Comparison of ENCODE assay signal across 23 cellular contexts in genomic region chr22:41905411-41906202, GRCh38. TPM values are rescaled to one million over a fixed set of nuclear protein-coding genes. Genes with fewer than 3 reads are reported as not detected.
A peak's percentile ranks its signal among the peaks of the same experiment; 100 is the strongest.
DNase-seq lines count a peak whose midpoint lies in the region; ATAC-seq, FAIRE-seq and TF ChIP-seq lines count a peak whose summit lies in the region.
"Had no signal": no experiment of that assay in that cellular context is flagged by ENCODE, and none has a peak within 500 bp of the region (broad histone marks: within the 10 kb centered on the region; RNA-seq: fewer than 3 reads in every experiment).

No MANE protein-coding gene starts in this region.

- TF ChIP-seq CTCF in natural killer cell (IDR thresholded peaks at IDR 0.05) (no peak), H9 (conservative IDR thresholded peaks at IDR 0.05) (no peak), HepG2 (CRISPR knock-in tag; IDR thresholded peaks at IDR 0.05) (no peak)

- no peak overlapping the region for H3K14ac ChIP-seq in H9 (ENCODE audit: insufficient read depth, low read length)

- no peak overlapping the region for H2BK20ac ChIP-seq in H9 (ENCODE audit: low read depth, low read length, poor library complexity, severe bottlenecking)

- WGBS in H9 (ENCODE audit: extremely low coverage, insufficient read length, low lambda C conversion rate): no CpG with 5 or more reads among the region's 23 CpGs
- WGBS in HepG2 (ENCODE audit: low lambda C conversion rate): 98% methylated on average over 16 of the region's 23 CpGs

- H3K4me1 ChIP-seq in H9 (ENCODE audit: insufficient read depth, low read length) (no peaks in the 10 kb centered on the region), HepG2 (ENCODE audit: insufficient read depth, low read length) (peaks cover 5% of the 10 kb centered on the region; the same call in 1 of the 2 replicates)
- H3K4me1 ChIP-seq: Caco-2 had no signal

- no peak overlapping the region for H3K27ac Mint-ChIP-seq in natural killer cell treated with Interleukin-12 subunit alpha and Interleukin-12 subunit beta and Interleukin-15 and Interleukin-18, amount 100 ng/mL, for 72 hours
- H3K27ac Mint-ChIP-seq in natural killer cell: peak overlapping the region in 1 of 2 donors; percentile 42
- peak overlapping the region in 1 of 3 experiments; percentile 70; a peak in 1 of 7 replicates for H3K27ac Mint-ChIP-seq in H9
- H3K27ac Mint-ChIP-seq: GM23338, mesothelial cell of epicardium had no signal

- intact Hi-C loops in natural killer cell (cut with micrococcal nuclease) (no loop called here), HepG2 (cut with micrococcal nuclease; ENCODE audit: unreplicated experiment) (no loop called here)

- H3K56ac ChIP-seq in H9 (ENCODE audit: insufficient read length, low read depth, low read length): no peak overlapping the region

- no peak overlapping the region for H3T11ph ChIP-seq in H9 (ENCODE audit: low read length)

- no peak overlapping the region for H4K8ac ChIP-seq in H9 (replicated peaks; ENCODE audit: insufficient read length, low read depth, low read length)

- H4K5ac ChIP-seq in H9 (ENCODE audit: insufficient read length, low read depth, low read length): no peak overlapping the region

- no peaks in the 10 kb centered on the region for H3K79me1 ChIP-seq in H9 (ENCODE audit: insufficient read depth, low read depth, low read length, poor library complexity, severe bottlenecking)

- H3K4ac ChIP-seq in H9 (ENCODE audit: low read depth, low read length): no peak overlapping the region

- no peak overlapping the region for H2BK12ac ChIP-seq in H9 (ENCODE audit: insufficient read length, low read depth, low read length)

- H2AK5ac ChIP-seq in H9 (ENCODE audit: insufficient read length, low read length): no peak overlapping the region

- H3K36me3 Mint-ChIP-seq in natural killer cell treated with Interleukin-12 subunit alpha and Interleukin-12 subunit beta and Interleukin-15 and Interleukin-18, amount 100 ng/mL, for 72 hours: no peaks in the 10 kb centered on the region
- no peaks in the 10 kb centered on the region for H3K36me3 Mint-ChIP-seq in natural killer cell
- peaks cover 19 to 55% (median 41%) of the 10 kb centered on the region in 3 experiments; a peak in 6 of 7 replicates for H3K36me3 Mint-ChIP-seq in H9 (ENCODE audit: insufficient read depth in 1 of 3, low read depth in 3 of 3)

- no peak overlapping the region for H3K18ac ChIP-seq in H9 (ENCODE audit: insufficient read length, low read depth, low read length)

- H2BK15ac ChIP-seq in H9 (ENCODE audit: low read depth, low read length): no peak overlapping the region

- no peak overlapping the region for H3K4me3 Mint-ChIP-seq in natural killer cell treated with Interleukin-12 subunit alpha and Interleukin-12 subunit beta and Interleukin-15 and Interleukin-18, amount 100 ng/mL, for 72 hours
- H3K4me3 Mint-ChIP-seq in natural killer cell (no peak overlapping the region), H9 (no peak overlapping the region)
- H3K4me3 Mint-ChIP-seq: activated T-cell treated with anti-CD3 and anti-CD28 coated beads, Interleukin-2, amount 50 U/mL, for 4 hours; GM23338; mesothelial cell of epicardium had no signal

- H3K4me3 ChIP-seq in HepG2 (replicated peaks in 1 of 3; ENCODE audit: insufficient read depth in 1 of 3, low read depth in 2 of 3, low read length in 3 of 3): no peak overlapping the region
- H3K4me3 ChIP-seq: adrenal gland, GM23338, psoas muscle, tibial nerve had no signal

- no peak for TF ChIP-seq EP300 in HepG2 (IDR thresholded peaks at IDR 0.05; ENCODE audit: low read depth in 2 of 2, low read length in 2 of 2)
- TF ChIP-seq EP300 in HepG2 (CRISPR knock-in tag; IDR thresholded peaks at IDR 0.05; ENCODE audit: borderline replicate concordance): no peak

- no peak overlapping the region for H4K91ac ChIP-seq in H9 (ENCODE audit: insufficient read length, low read depth, low read length)

- no peaks in the 10 kb centered on the region for H3K9me3 Mint-ChIP-seq in natural killer cell treated with Interleukin-12 subunit alpha and Interleukin-12 subunit beta and Interleukin-15 and Interleukin-18, amount 100 ng/mL, for 72 hours
- no peaks in the 10 kb centered on the region for H3K9me3 Mint-ChIP-seq in natural killer cell
- no peaks in the 10 kb centered on the region for H3K9me3 Mint-ChIP-seq in H9
- H3K9me3 Mint-ChIP-seq: activated T-cell treated with anti-CD3 and anti-CD28 coated beads, Interleukin-2, amount 50 U/mL, for 4 hours; GM23338; mesothelial cell of epicardium had no signal

- H3K27me3 ChIP-seq in H9 (ENCODE audit: insufficient read depth, low read length): peaks cover 3% of the 10 kb centered on the region; the same call in 1 of the 2 replicates
- peaks cover 2 to 12% of the 10 kb centered on the region in 2 experiments; a peak in 3 of 5 replicates for H3K27me3 ChIP-seq in HepG2 (ENCODE audit: control insufficient read depth in 1 of 2, insufficient read depth in 2 of 2, low read length in 2 of 2)
- H3K27me3 ChIP-seq: adrenal gland had no signal

- H3K79me2 ChIP-seq in H9 (ENCODE audit: insufficient read depth, low read length) (no peaks in the 10 kb centered on the region), HepG2 (ENCODE audit: insufficient read depth, low read length) (no peaks in the 10 kb centered on the region)

- H3K4me2 ChIP-seq in H9 (ENCODE audit: insufficient read depth, insufficient read length, low read length) (no peak overlapping the region), HepG2 (ENCODE audit: low read depth, low read length) (no peak overlapping the region)
- H3K4me2 ChIP-seq: GM23338 had no signal

- peaks cover 18 to 45% of the 10 kb centered on the region in 2 experiments for H3K36me3 ChIP-seq in HepG2 (replicated peaks in 1 of 2; ENCODE audit: control insufficient read depth in 1 of 2, insufficient read depth in 2 of 2, low read length in 2 of 2)

- no peak for TF ChIP-seq RAD21 in HepG2 (CRISPR knock-in tag; IDR thresholded peaks at IDR 0.05)

- no peak for ATAC-seq in natural killer cell treated with Interleukin-12 subunit alpha and Interleukin-12 subunit beta and Interleukin-15 and Interleukin-18, amount 100 ng/mL, for 72 hours
- ATAC-seq in natural killer cell (no peak), HepG2 (no peak), HG03442 (IDR thresholded peaks at IDR 0.05; ENCODE audit: unreplicated experiment) (no peak), HG03354 (IDR thresholded peaks at IDR 0.05; ENCODE audit: poor library complexity, severe bottlenecking, unreplicated experiment) (no peak)
- ATAC-seq: activated T-cell treated with anti-CD3 and anti-CD28 coated beads, Interleukin-2, amount 50 U/mL, for 4 hours; GM23338; left lobe of liver; psoas muscle; stimulated activated naive CD8-positive, alpha-beta T cell treated with anti-CD3 and anti-CD28 coated beads, Interleukin-15, Interleukin-2, amounts not matched to agents 100 U/mL and 50 U/mL, for 24 hours had no signal

- no peak overlapping the region for H2BK120ac ChIP-seq in H9 (ENCODE audit: low read depth, low read length, poor library complexity, severe bottlenecking)

- BruUV-seq in HepG2 (replicated peaks; lab: Mats Ljungman, UMichigan): no TSS peak

- no peak overlapping the region for H3K23ac ChIP-seq in H9 (ENCODE audit: insufficient read length, low read depth, low read length)

- no peak overlapping the region for H2BK5ac ChIP-seq in H9 (ENCODE audit: insufficient read length, low read length)

- H3K23me2 ChIP-seq in H9 (ENCODE audit: insufficient read length, low read depth, low read length, poor library complexity, severe bottlenecking): no peaks in the 10 kb centered on the region

- peak; percentile 50 for DNase-seq in natural killer cell treated with Interleukin-12 subunit alpha and Interleukin-12 subunit beta and Interleukin-15 and Interleukin-18, amount 100 ng/mL, for 72 hours (ENCODE audit: low spot score)
- no peak for DNase-seq in natural killer cell
- peak; percentile 26 for DNase-seq in H9
- DNase-seq in HepG2 (ENCODE audit: low spot score): no peak
- no peak for DNase-seq in stimulated activated naive CD4-positive, alpha-beta T cell treated with Interleukin-2 at 50 U/mL for 16 hours (lab: John Stamatoyannopoulos, UW)
- DNase-seq: activated CD4-positive, alpha-beta T cell treated with anti-CD3 and anti-CD28 coated beads, Interleukin-2, amount 50 U/mL, for 4 hours; activated T-cell treated with anti-CD3 and anti-CD28 coated beads, Interleukin-2, amount 50 U/mL, for 4 hours; AML-193; Caco-2; cortex of kidney; NCI-H748 treated with DMSO at 0.1 percent for 48 hours; stimulated activated CD4-positive, alpha-beta T cell treated with anti-CD3 and anti-CD28 coated beads, Interleukin-2, amount 100 ng/mL, for 24 hours; stimulated activated naive CD8-positive, alpha-beta T cell treated with anti-CD3 and anti-CD28 coated beads, Interleukin-15, Interleukin-2, amounts not matched to agents 100 U/mL and 50 U/mL, for 24 hours had no signal

- no peaks in the 10 kb centered on the region for H3K27me3 Mint-ChIP-seq in natural killer cell treated with Interleukin-12 subunit alpha and Interleukin-12 subunit beta and Interleukin-15 and Interleukin-18, amount 100 ng/mL, for 72 hours
- H3K27me3 Mint-ChIP-seq in natural killer cell (ENCODE audit: low read depth in 2 of 2) (peaks cover 0 to 3% of the 10 kb centered on the region in 2 donors), H9 (ENCODE audit: low read depth) (peaks cover 20% of the 10 kb centered on the region)

- H3K27ac ChIP-seq in H9 (ENCODE audit: insufficient read length, low read depth, low read length) (no peak overlapping the region), HepG2 (ENCODE audit: extremely low read length, insufficient read depth, low read length) (no peak overlapping the region)
- H3K27ac ChIP-seq: psoas muscle, tibial nerve had no signal

- in situ Hi-C loops in HepG2 (cut with HindIII; ENCODE audit: extremely low pct_ligation_motif_present, low pct_unique_long_range_greater_than_20kb): no loop called here

- FAIRE-seq in HepG2 (lab: Jason Lieb, UNC): no peak
- FAIRE-seq: endothelial cell of umbilical vein had no signal

- H3K9me3 ChIP-seq in H9 (ENCODE audit: control insufficient read depth, low read depth, low read length) (no peaks in the 10 kb centered on the region), HepG2 (ENCODE audit: low read length) (no peaks in the 10 kb centered on the region)
- H3K9me3 ChIP-seq: adrenal gland, Caco-2, psoas muscle, tibial nerve had no signal

- H2AFZ ChIP-seq in H9 (ENCODE audit: low read length) (no peak overlapping the region), HepG2 (ENCODE audit: low read length) (no peak overlapping the region)
- H2AFZ ChIP-seq: GM23338 had no signal

- POLR2A ChIA-PET in HepG2 (lab: Yijun Ruan, JAX): no interaction called here

- peaks cover 5 to 18% of the 10 kb centered on the region in 2 donors for H3K4me1 Mint-ChIP-seq in natural killer cell treated with Interleukin-12 subunit alpha and Interleukin-12 subunit beta and Interleukin-15 and Interleukin-18, amount 100 ng/mL, for 72 hours (ENCODE audit: low read depth in 2 of 2)
- H3K4me1 Mint-ChIP-seq in natural killer cell: peaks cover 12 to 25% of the 10 kb centered on the region in 2 donors
- H3K4me1 Mint-ChIP-seq in H9: peaks cover 9 to 12% of the 10 kb centered on the region in 2 experiments
- H3K4me1 Mint-ChIP-seq: mesothelial cell of epicardium had no signal

- H4K20me1 ChIP-seq in H9 (ENCODE audit: control insufficient read depth, insufficient read depth, insufficient read length): no peaks in the 10 kb centered on the region
- peaks cover 31% of the 10 kb centered on the region for H4K20me1 ChIP-seq in HepG2 (ENCODE audit: insufficient read depth, low read length)

- CTCF ChIA-PET in HepG2 (lab: Yijun Ruan, JAX; ENCODE audit: low intra/inter-chr PET ratio, low total read pairs): no interaction called here

- TF ChIP-seq POLR2A in HepG2 (IDR thresholded peaks at IDR 0.05; ENCODE audit: insufficient read depth in 1 of 2, low read depth in 2 of 2, low read length in 2 of 2): no peak

- H3K9ac ChIP-seq in H9 (ENCODE audit: extremely low read depth, insufficient read length, low read length) (no peak overlapping the region), HepG2 (ENCODE audit: insufficient read depth, low read depth, low read length) (no peak overlapping the region)

RNA-seq across cellular contexts. Expression of gene SHISA8, which starts 9.3 kb away (rescaled TPM):
- not detected for total RNA-seq in natural killer cell treated with Interleukin-12 subunit alpha and Interleukin-12 subunit beta and Interleukin-15 and Interleukin-18, amount 100 ng/mL, for 72 hours
- total RNA-seq in natural killer cell (under 1 TPM in 1 of 3 donors, not detected in 2; 0.24 TPM), H9 (2021) (0.72 and 1.4 TPM in 2 replicates), HepG2 (2016; rRNA removed; fragmentation: Illumina TruSeq; extraction: Trizol) (not detected in 2 replicates)
- total RNA-seq in HepG2 (2016; cell fraction: cytosol; rRNA removed; fragmentation: Illumina TruSeq; extraction: Trizol; ENCODE audit: low read depth): not detected in 2 replicates
- total RNA-seq in HepG2 (2016; cell fraction: insoluble cytoplasmic fraction; rRNA removed; fragmentation: Illumina TruSeq; extraction: Trizol): not detected in 2 replicates
- total RNA-seq in HepG2 (2016; cell fraction: membrane; rRNA removed; fragmentation: Illumina TruSeq; extraction: Trizol): not detected in 2 replicates
- not detected in 2 replicates for total RNA-seq in HepG2 (2016; cell fraction: nucleus; rRNA removed; fragmentation: Illumina TruSeq; extraction: Trizol)
- not detected in 2 replicates for polyA plus RNA-seq in HepG2 (2011; rRNA removed)
- polyA plus RNA-seq in HepG2 (2011; cell fraction: cytosol; rRNA removed): not detected in 2 replicates
- not detected in 2 replicates for polyA plus RNA-seq in HepG2 (2011; cell fraction: nucleus; rRNA removed)
- polyA plus RNA-seq in HepG2 (2012): not detected in 2 replicates
- not detected in 2 replicates for polyA plus RNA-seq in HepG2 (2016; cell fraction: cytosol; fragmentation: Illumina TruSeq; extraction: Trizol; ENCODE audit: low read depth)
- not detected in 2 replicates for polyA plus RNA-seq in HepG2 (2016; cell fraction: insoluble cytoplasmic fraction; fragmentation: Illumina TruSeq; extraction: Trizol; ENCODE audit: low read depth)
- polyA plus RNA-seq in HepG2 (2016; cell fraction: membrane; fragmentation: Illumina TruSeq; extraction: Trizol; ENCODE audit: low read depth): not detected in 2 replicates
- not detected in 2 replicates for polyA plus RNA-seq in HepG2 (2016; cell fraction: nucleus; fragmentation: Illumina TruSeq; extraction: Trizol; ENCODE audit: insufficient read depth, low read depth)
- polyA minus RNA-seq in HepG2 (2011; rRNA and poly(A)+ RNA removed; ENCODE audit: low replicate concordance): not detected in 2 replicates
- polyA minus RNA-seq in HepG2 (2011; cell fraction: cytosol; rRNA and poly(A)+ RNA removed): not detected in 2 replicates
- not detected in 2 replicates for polyA minus RNA-seq in HepG2 (2011; cell fraction: nucleus; rRNA and poly(A)+ RNA removed)
- total RNA-seq: endothelial cell of umbilical vein; left lobe of liver; mesothelial cell of epicardium; T-helper 2 cell treated with Interferon-gamma antibody and Interleukin-4, amounts not matched to agents 100 ng/mL and 5 ng/mL, for 36 hours had no signal
- polyA plus RNA-seq: endothelial cell of umbilical vein, GM23338, psoas muscle had no signal

RNA-seq across cellular contexts. Expression of gene TNFRSF13C, which starts 21.0 kb away (rescaled TPM):
- 1 to 10 TPM in 1 of 2 donors, under 1 TPM in 1; 0.40 to 3.2 TPM for total RNA-seq in natural killer cell treated with Interleukin-12 subunit alpha and Interleukin-12 subunit beta and Interleukin-15 and Interleukin-18, amount 100 ng/mL, for 72 hours
- total RNA-seq in natural killer cell (1 to 10 TPM; 2.4 to 3.2 (median 2.7) TPM), H9 (2021) (1.6 and 1.9 TPM in 2 replicates), HepG2 (2016; rRNA removed; fragmentation: Illumina TruSeq; extraction: Trizol) (0.11 TPM in 1 of 2 replicates, not detected in the other)
- 0.10 TPM in 1 of 2 replicates, not detected in the other for total RNA-seq in HepG2 (2016; cell fraction: cytosol; rRNA removed; fragmentation: Illumina TruSeq; extraction: Trizol; ENCODE audit: low read depth)
- 0.17 TPM in 1 of 2 replicates, not detected in the other for total RNA-seq in HepG2 (2016; cell fraction: insoluble cytoplasmic fraction; rRNA removed; fragmentation: Illumina TruSeq; extraction: Trizol)
- 0.07 and 0.09 TPM in 2 replicates for total RNA-seq in HepG2 (2016; cell fraction: membrane; rRNA removed; fragmentation: Illumina TruSeq; extraction: Trizol)
- 0.25 and 0.38 TPM in 2 replicates for total RNA-seq in HepG2 (2016; cell fraction: nucleus; rRNA removed; fragmentation: Illumina TruSeq; extraction: Trizol)
- polyA plus RNA-seq in HepG2 (2011; rRNA removed): 0.22 and 0.29 TPM in 2 replicates
- polyA plus RNA-seq in HepG2 (2011; cell fraction: cytosol; rRNA removed): 0.03 and 0.04 TPM in 2 replicates
- 1.2 and 1.7 TPM in 2 replicates for polyA plus RNA-seq in HepG2 (2011; cell fraction: nucleus; rRNA removed)
- polyA plus RNA-seq in HepG2 (2012): 0.16 and 0.31 TPM in 2 replicates
- polyA plus RNA-seq in HepG2 (2016; cell fraction: cytosol; fragmentation: Illumina TruSeq; extraction: Trizol; ENCODE audit: low read depth): not detected in 2 replicates
- polyA plus RNA-seq in HepG2 (2016; cell fraction: insoluble cytoplasmic fraction; fragmentation: Illumina TruSeq; extraction: Trizol; ENCODE audit: low read depth): 0.05 TPM in 1 of 2 replicates, not detected in the other
- 0.05 and 0.06 TPM in 2 replicates for polyA plus RNA-seq in HepG2 (2016; cell fraction: membrane; fragmentation: Illumina TruSeq; extraction: Trizol; ENCODE audit: low read depth)
- polyA plus RNA-seq in HepG2 (2016; cell fraction: nucleus; fragmentation: Illumina TruSeq; extraction: Trizol; ENCODE audit: insufficient read depth, low read depth): 1.1 and 1.2 TPM in 2 replicates
- 0.46 and 1.4 TPM in 2 replicates for polyA minus RNA-seq in HepG2 (2011; rRNA and poly(A)+ RNA removed; ENCODE audit: low replicate concordance)
- polyA minus RNA-seq in HepG2 (2011; cell fraction: cytosol; rRNA and poly(A)+ RNA removed): 0.20 TPM in 1 of 2 replicates, not detected in the other
- polyA minus RNA-seq in HepG2 (2011; cell fraction: nucleus; rRNA and poly(A)+ RNA removed): 0.26 and 0.37 TPM in 2 replicates

RNA-seq across cellular contexts. Expression of gene CENPM, which starts 41.3 kb away (rescaled TPM):
- 100 to 1,000 TPM in 1 of 2 donors, 10 to 100 TPM in 1; 34.7 to 115 TPM for total RNA-seq in natural killer cell treated with Interleukin-12 subunit alpha and Interleukin-12 subunit beta and Interleukin-15 and Interleukin-18, amount 100 ng/mL, for 72 hours
- total RNA-seq in natural killer cell: 1 to 10 TPM; 4.2 to 7.1 (median 6.1) TPM
- 36.5 and 37.2 TPM in 2 replicates for total RNA-seq in H9 (2021)
- 37.3 and 41.8 TPM in 2 replicates for total RNA-seq in HepG2 (2016; rRNA removed; fragmentation: Illumina TruSeq; extraction: Trizol)
- total RNA-seq in HepG2 (2016; cell fraction: cytosol; rRNA removed; fragmentation: Illumina TruSeq; extraction: Trizol; ENCODE audit: low read depth): 13.0 and 13.7 TPM in 2 replicates
- 37.1 and 38.5 TPM in 2 replicates for total RNA-seq in HepG2 (2016; cell fraction: insoluble cytoplasmic fraction; rRNA removed; fragmentation: Illumina TruSeq; extraction: Trizol)
- 17.3 and 25.3 TPM in 2 replicates for total RNA-seq in HepG2 (2016; cell fraction: membrane; rRNA removed; fragmentation: Illumina TruSeq; extraction: Trizol)
- 25.4 and 26.0 TPM in 2 replicates for total RNA-seq in HepG2 (2016; cell fraction: nucleus; rRNA removed; fragmentation: Illumina TruSeq; extraction: Trizol)
- 10.6 and 11.2 TPM in 2 replicates for polyA plus RNA-seq in HepG2 (2011; rRNA removed)
- polyA plus RNA-seq in HepG2 (2011; cell fraction: cytosol; rRNA removed): 6.7 and 15.2 TPM in 2 replicates
- 15.5 and 21.0 TPM in 2 replicates for polyA plus RNA-seq in HepG2 (2011; cell fraction: nucleus; rRNA removed)
- 4.9 and 8.1 TPM in 2 replicates for polyA plus RNA-seq in HepG2 (2012)
- 11.6 and 12.9 TPM in 2 replicates for polyA plus RNA-seq in HepG2 (2016; cell fraction: cytosol; fragmentation: Illumina TruSeq; extraction: Trizol; ENCODE audit: low read depth)
- polyA plus RNA-seq in HepG2 (2016; cell fraction: insoluble cytoplasmic fraction; fragmentation: Illumina TruSeq; extraction: Trizol; ENCODE audit: low read depth): 35.7 and 42.0 TPM in 2 replicates
- polyA plus RNA-seq in HepG2 (2016; cell fraction: membrane; fragmentation: Illumina TruSeq; extraction: Trizol; ENCODE audit: low read depth): 15.9 TPM in 2 replicates
- polyA plus RNA-seq in HepG2 (2016; cell fraction: nucleus; fragmentation: Illumina TruSeq; extraction: Trizol; ENCODE audit: insufficient read depth, low read depth): 29.0 and 31.5 TPM in 2 replicates
- 31.7 and 74.0 TPM in 2 replicates for polyA minus RNA-seq in HepG2 (2011; rRNA and poly(A)+ RNA removed; ENCODE audit: low replicate concordance)
- polyA minus RNA-seq in HepG2 (2011; cell fraction: cytosol; rRNA and poly(A)+ RNA removed): 4.4 and 9.0 TPM in 2 replicates
- polyA minus RNA-seq in HepG2 (2011; cell fraction: nucleus; rRNA and poly(A)+ RNA removed): 7.8 and 10.3 TPM in 2 replicates
- total RNA-seq: left lobe of liver had no signal

Comparison
In these comparisons a context has a peak if more than half of its experiments do, and no peak if none do; other contexts are left out.
1. DNase-seq: peak in natural killer cell treated with Interleukin-12 subunit alpha and Interleukin-12 subunit beta and Interleukin-15 and Interleukin-18, amount 100 ng/mL, for 72 hours (single experiment) and H9 (single experiment); none in natural killer cell (single experiment), HepG2 (single experiment) and stimulated activated naive CD4-positive, alpha-beta T cell treated with Interleukin-2 at 50 U/mL for 16 hours (single experiment).